8 cellular contexts compared by ENCODE assay signal in genomic region chr20:45812157-45813005, GRCh38. TPM values are rescaled to one million over a fixed set of nuclear protein-coding genes. Genes with fewer than 3 reads are reported as not detected.
DNase-seq lines count a peak whose midpoint lies in the region; ATAC-seq and FAIRE-seq lines count a peak whose summit lies in the region.

Gene UBE2C (plus strand): TSS chr20:45812644. CDS start chr20:45812696, 52 bp downstream.

- peaks cover 14% of the 10 kb centered on the region for H3K79me2 ChIP-seq in Karpas-422 (ENCODE audit: low read length)

- H3K9ac ChIP-seq in Karpas-422 (ENCODE audit: low read length), result peak within 1 kb of the TSS; percentile 94

- peaks cover 10 to 15% of the 10 kb centered on the region in 2 donors for H3K36me3 Mint-ChIP-seq in naive B cell
- H3K36me3 Mint-ChIP-seq in stimulated activated effector memory CD8-positive, alpha-beta T cell treated with anti-CD3 and anti-CD28 coated beads, Interleukin-12 subunit alpha, Interleukin-12 subunit beta, amount 100 ng/mL, for 72 hours, result peaks cover 93% of the 10 kb centered on the region

- DNase-seq in DMS79 (lab: John Stamatoyannopoulos, UW) (peak; percentile 91), Karpas-422 (peak; percentile 99), RCC 7860 (ENCODE audit: low spot score) (peak; percentile 99), activated T-helper 1 cell treated with Interleukin-2 at 50 U/mL for 16 hours (ENCODE audit: low read depth) (peak; percentile 86), fibroblast of gingiva (ENCODE audit: low read depth) (peak; percentile 100), naive B cell (peak; percentile 92)
- DNase-seq in stimulated activated effector memory CD8-positive, alpha-beta T cell treated with anti-CD3 and anti-CD28 coated beads, Interleukin-12 subunit alpha, Interleukin-12 subunit beta, amount 100 ng/mL, for 72 hours (ENCODE audit: low spot score in 2 of 2), result peak; percentile 83 to 97

- H3K27me3 ChIP-seq in Karpas-422 (ENCODE audit: low read length), result no peaks in the 10 kb centered on the region

- peak within 1 kb of the TSS; percentile 87 for H3K27ac ChIP-seq in Karpas-422 (ENCODE audit: low read length)

- no peaks in the 10 kb centered on the region for H3K9me3 ChIP-seq in Karpas-422 (ENCODE audit: low read length)

- peaks cover 5% of the 10 kb centered on the region for H3K4me1 ChIP-seq in Karpas-422 (ENCODE audit: low read length)

- H2AFZ ChIP-seq in Karpas-422 (ENCODE audit: low read length), result peak within 1 kb of the TSS; percentile 15; the same call in 1 of the 2 replicates

- peak within 1 kb of the TSS; percentile 83 to 93 (median 90) for H3K4me3 Mint-ChIP-seq in naive B cell
- H3K4me3 Mint-ChIP-seq in stimulated activated effector memory CD8-positive, alpha-beta T cell treated with anti-CD3 and anti-CD28 coated beads, Interleukin-12 subunit alpha, Interleukin-12 subunit beta, amount 100 ng/mL, for 72 hours, result peak within 1 kb of the TSS; percentile 91

- H3K4me2 ChIP-seq in Karpas-422 (ENCODE audit: low read depth, low read length, poor library complexity, severe bottlenecking), result peak within 1 kb of the TSS; percentile 88

- peak; percentile 94 for FAIRE-seq in RCC 7860 (lab: Jason Lieb, UNC)

- ATAC-seq in GM21786 (IDR thresholded peaks at IDR 0.05; ENCODE audit: unreplicated experiment) (peak; percentile 98), naive B cell (ENCODE audit: low read depth in 2 of 2) (peak; percentile 99 to 100)
- ATAC-seq in stimulated activated effector memory CD8-positive, alpha-beta T cell treated with anti-CD3 and anti-CD28 coated beads, Interleukin-12 subunit alpha, Interleukin-12 subunit beta, amount 100 ng/mL, for 72 hours, result peak; percentile 99

- no peaks in the 10 kb centered on the region for H3K9me2 ChIP-seq in Karpas-422 (replicated peaks; ENCODE audit: insufficient read depth, low read length)

- no peaks in the 10 kb centered on the region for H4K20me1 ChIP-seq in Karpas-422 (ENCODE audit: insufficient read depth, low read depth, low read length)

- H3K27ac Mint-ChIP-seq in naive B cell, result peak within 1 kb of the TSS in 5 of 6 donors; percentile 11 to 80 (median 56)
- peak within 1 kb of the TSS; percentile 91 for H3K27ac Mint-ChIP-seq in stimulated activated effector memory CD8-positive, alpha-beta T cell treated with anti-CD3 and anti-CD28 coated beads, Interleukin-12 subunit alpha, Interleukin-12 subunit beta, amount 100 ng/mL, for 72 hours

- peaks cover 13 to 22% (median 18%) of the 10 kb centered on the region in 3 donors for H3K4me1 Mint-ChIP-seq in naive B cell
- peaks cover 20% of the 10 kb centered on the region for H3K4me1 Mint-ChIP-seq in stimulated activated effector memory CD8-positive, alpha-beta T cell treated with anti-CD3 and anti-CD28 coated beads, Interleukin-12 subunit alpha, Interleukin-12 subunit beta, amount 100 ng/mL, for 72 hours

- H3K9me3 Mint-ChIP-seq in naive B cell, result no peaks in the 10 kb centered on the region
- no peaks in the 10 kb centered on the region for H3K9me3 Mint-ChIP-seq in stimulated activated effector memory CD8-positive, alpha-beta T cell treated with anti-CD3 and anti-CD28 coated beads, Interleukin-12 subunit alpha, Interleukin-12 subunit beta, amount 100 ng/mL, for 72 hours

- H3K36me3 ChIP-seq in Karpas-422 (ENCODE audit: insufficient read depth, low read length), result peaks cover 45% of the 10 kb centered on the region

- H3K4me3 ChIP-seq in Karpas-422 (ENCODE audit: low read length), result peak within 1 kb of the TSS; percentile 93

- no peaks in the 10 kb centered on the region for H3K27me3 Mint-ChIP-seq in naive B cell

RNA-seq across cellular contexts. Expression of gene UBE2C, which starts in this region (rescaled TPM):
- 124 and 141 TPM in 2 replicates for total RNA-seq in Karpas-422 (2014; rRNA removed; shearing (Covaris generic); ENCODE audit: low replicate concordance)
- under 1 TPM in 1 of 6 donors, not detected in 5; 0.53 TPM for polyA plus RNA-seq in naive B cell (ENCODE audit: low read depth in 6 of 6)

Comparison
In these comparisons a context has a peak if more than half of its experiments do, and no peak if none do; other contexts are left out.
1. Peak in every context shown above with its lines: DNase-seq, ATAC-seq, H3K4me3 ChIP-seq and H3K27ac ChIP-seq.
2. Peak in DNase-seq and ATAC-seq in naive B cell; RNA of the gene not detected or under 1 TPM.